8 cellular contexts compared by ENCODE assay signal in the genomic region with DNA sequence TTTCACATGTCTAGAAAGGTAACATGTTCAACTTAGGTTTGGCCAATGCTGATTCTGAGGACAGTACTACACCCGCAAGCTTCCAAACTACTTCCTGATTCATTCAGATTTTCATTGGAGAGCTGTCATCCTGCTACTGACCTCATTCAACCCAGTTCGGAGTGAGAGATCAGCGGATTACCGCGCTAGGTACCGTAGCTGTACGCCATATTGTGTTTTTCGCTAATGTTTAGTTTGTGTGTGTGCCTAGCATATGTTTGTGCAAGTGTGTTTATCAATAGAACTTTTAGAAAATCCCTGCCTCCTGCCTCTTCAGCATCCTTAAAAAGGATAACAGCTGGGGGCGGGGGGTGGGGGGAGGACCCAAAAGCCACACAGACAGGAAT. TPM values are rescaled to one million over a fixed set of nuclear protein-coding genes. Genes with fewer than 3 reads are reported as not detected.
A peak's percentile ranks its signal among the peaks of the same experiment; 100 is the strongest.
DNase-seq lines count a peak whose midpoint lies in the region; ATAC-seq and TF ChIP-seq lines count a peak whose summit lies in the region.

No MANE protein-coding gene starts in this region.

- TF ChIP-seq CTCF in fibroblast of mammary gland (conservative IDR thresholded peaks at IDR 0.05; ENCODE audit: control insufficient read depth, insufficient read depth, low read depth, low read length) (no peak), nephron (IDR thresholded peaks at IDR 0.05; ENCODE audit: unreplicated experiment in 3 of 3) (no peak), transverse colon (IDR thresholded peaks at IDR 0.05) (no peak)

- H3K4me1 ChIP-seq in NT2/D1 (ENCODE audit: insufficient read depth, insufficient read length) (no peaks in the 10 kb centered on the region), transverse colon (peaks cover 0 to 26% (median 13%) of the 10 kb centered on the region in 4 donors)

- peak overlapping the region; percentile 99 to 100 (median 100) for H3K27ac ChIP-seq in transverse colon

- TF ChIP-seq EP300 in transverse colon (IDR thresholded peaks at IDR 0.05; ENCODE audit: low read depth), result no peak

- no peaks in the 10 kb centered on the region for H3K9me3 Mint-ChIP-seq in nephron

- peak; percentile 52 for TF ChIP-seq POLR2A in transverse colon (IDR thresholded peaks at IDR 0.05)

- no peaks in the 10 kb centered on the region for H3K27me3 Mint-ChIP-seq in nephron (ENCODE audit: low read depth)

- in situ Hi-C loops in transverse colon (cut with MboI; ENCODE audit: low pct_ligation_motif_present in 1 of 4, low pct_unique_long_range_greater_than_20kb in 1 of 4, low sequenced_read_pairs in 3 of 4), result no loop called here

- ATAC-seq in HG03442 (IDR thresholded peaks at IDR 0.05; ENCODE audit: unreplicated experiment), result no peak

- H3K27me3 ChIP-seq in NT2/D1 (ENCODE audit: insufficient read depth, insufficient read length) (no peaks in the 10 kb centered on the region), transverse colon (no peaks in the 10 kb centered on the region)

- H3K9ac ChIP-seq in NT2/D1 (ENCODE audit: insufficient read length, low read depth), result peak overlapping the region; percentile 80

- peaks cover 16% of the 10 kb centered on the region for H3K4me1 Mint-ChIP-seq in nephron

- 0% methylated on average over 9 of the region's 9 CpGs; no CpG with 5 or more reads in 1 of the 2 donors for WGBS in transverse colon (ENCODE audit: low coverage in 1 of 2), 2 donors

- no peaks in the 10 kb centered on the region for H3K9me3 ChIP-seq in NT2/D1 (ENCODE audit: insufficient read depth, low read length)
- no peaks in the 10 kb centered on the region for H3K9me3 ChIP-seq in transverse colon

- DNase-seq in COLO829 (ENCODE audit: low spot score), result peak; percentile 64
- peak; percentile 69 for DNase-seq in HT1080 (ENCODE audit: low read depth)
- no peak for DNase-seq in NT2/D1 (ENCODE audit: low read depth, low spot score)
- peak; percentile 11 to 15 for DNase-seq in activated T-helper 1 cell treated with anti-CD3 and anti-CD28 coated beads, Interleukin-2, amount 50 U/mL, for 16 hours (ENCODE audit: low read depth in 1 of 2, low spot score in 1 of 2)
- DNase-seq in fibroblast of mammary gland (ENCODE audit: low read depth), result peak; percentile 88
- peak; percentile 67 for DNase-seq in transverse colon

- H3K36me3 ChIP-seq in NT2/D1 (ENCODE audit: insufficient read depth, insufficient read length, low read length) (no peaks in the 10 kb centered on the region), transverse colon (no peaks in the 10 kb centered on the region)

- intact Hi-C loops in transverse colon (cut with DNase I; ENCODE audit: low total_unique reads), result no loop called here

- peak overlapping the region; percentile 91 to 100 (median 99) for H3K4me3 Mint-ChIP-seq in nephron

- peak overlapping the region; percentile 68 for H3K4me3 ChIP-seq in NT2/D1 (ENCODE audit: insufficient read length, low read depth)
- H3K4me3 ChIP-seq in fibroblast of mammary gland (ENCODE audit: control insufficient read depth, low read depth, low read length), result peak overlapping the region; percentile 86
- peak overlapping the region; percentile 80 to 97 (median 92) for H3K4me3 ChIP-seq in transverse colon

- peak overlapping the region; percentile 80 to 99 (median 98) for H3K27ac Mint-ChIP-seq in nephron

- no peaks in the 10 kb centered on the region for H3K36me3 Mint-ChIP-seq in nephron (ENCODE audit: low read depth)

RNA-seq across cellular contexts. Expression of a gene that starts 1.1 kb away (rescaled TPM):
- 6.0 and 6.4 TPM in 2 replicates for total RNA-seq in HT1080 (2014; rRNA removed; shearing (Covaris generic))
- 0.30 and 0.86 TPM in 2 replicates for polyA plus RNA-seq in HT1080 (2015; cell fraction: cytosol; rRNA removed)
- 0.51 and 1.1 TPM in 2 replicates for polyA plus RNA-seq in HT1080 (2015; cell fraction: nucleus; rRNA removed)
- 10 to 100 TPM; 44.6 to 50.5 (median 46.4) TPM for total RNA-seq in transverse colon
